In genomic region chr14:84750763-84751554, GRCh38 we compare ENCODE assay signal across 15 cellular contexts.
A peak's percentile ranks its signal among the peaks of the same experiment; 100 is the strongest.
DNase-seq lines count a peak whose midpoint lies in the region; ATAC-seq and TF ChIP-seq lines count a peak whose summit lies in the region.
"Had no signal": no experiment of that assay in that cellular context is flagged by ENCODE, and none has a peak within 500 bp of the region (broad histone marks: within the 10 kb centered on the region; RNA-seq: fewer than 3 reads in every experiment).

No MANE protein-coding gene starts in this region.

- H3K4me3 ChIP-seq in astrocyte of the cerebellum (ENCODE audit: low read depth, low read length) (no peak overlapping the region), foreskin fibroblast (ENCODE audit: low read depth in 1 of 2, low read length in 2 of 2) (no peak overlapping the region)
- H3K4me3 ChIP-seq: BLaER1 treated with 17β-estradiol and CSF1 and Interleukin-3, amounts not matched to agents 10 nM and 100 nM had no signal

- H3K27me3 Mint-ChIP-seq in osteocyte (ENCODE audit: unreplicated experiment), result no peaks in the 10 kb centered on the region
- H3K27me3 Mint-ChIP-seq in effector memory CD8-positive, alpha-beta T cell, result no peaks in the 10 kb centered on the region

- DNase-seq in astrocyte of the cerebellum (ENCODE audit: low read depth), result peak; percentile 18
- DNase-seq in foreskin fibroblast, result peak; percentile 17 to 47
- no peak for DNase-seq in osteocyte (ENCODE audit: extremely low spot score, unreplicated experiment)
- no peak for DNase-seq in NOMO-1 (lab: John Stamatoyannopoulos, UW; ENCODE audit: unreplicated experiment in 2 of 2)
- no peak for DNase-seq in NCI-H524 treated with DMSO at 0.1 percent for 48 hours (lab: John Stamatoyannopoulos, UW)
- DNase-seq in effector memory CD8-positive, alpha-beta T cell, result no peak
- DNase-seq: amniotic stem cell, GDM1, HFFc6, NCI-H187 treated with DMSO at 0.1 percent for 48 hours, stomach had no signal

- H3K36me3 ChIP-seq in ES-I3 (ENCODE audit: insufficient read depth, low read length), result no peaks in the 10 kb centered on the region
- H3K36me3 ChIP-seq: BLaER1 treated with 17β-estradiol and CSF1 and Interleukin-3, amounts not matched to agents 10 nM and 100 nM; stomach had no signal

- peak overlapping the region; percentile 12; the same call in 1 of the 2 replicates for H3K9ac ChIP-seq in ES-I3 (ENCODE audit: low read depth, low read length)
- H3K9ac ChIP-seq: BLaER1 treated with 17β-estradiol and CSF1 and Interleukin-3, amounts not matched to agents 10 nM and 100 nM; KMS-11 had no signal

- peaks cover 61% of the 10 kb centered on the region for H3K4me1 Mint-ChIP-seq in osteocyte (ENCODE audit: unreplicated experiment)
- H3K4me1 Mint-ChIP-seq in effector memory CD8-positive, alpha-beta T cell (ENCODE audit: low read depth in 2 of 2), result no peaks in the 10 kb centered on the region

- no peak for ATAC-seq in GM21737 (IDR thresholded peaks at IDR 0.05; ENCODE audit: unreplicated experiment)
- ATAC-seq in effector memory CD8-positive, alpha-beta T cell (replicated peaks), result no peak

- H3K9me3 Mint-ChIP-seq in osteocyte (ENCODE audit: unreplicated experiment), result peaks cover 19% of the 10 kb centered on the region
- H3K9me3 Mint-ChIP-seq in effector memory CD8-positive, alpha-beta T cell, result peaks cover 14 to 41% of the 10 kb centered on the region in 2 donors

- TF ChIP-seq CTCF in astrocyte of the cerebellum (IDR thresholded peaks at IDR 0.05; ENCODE audit: low read depth, low read length, missing control alignments), result no peak
- TF ChIP-seq CTCF in foreskin fibroblast (IDR thresholded peaks at IDR 0.05; ENCODE audit: low read depth, low read length), result no peak
- TF ChIP-seq CTCF in osteocyte (IDR thresholded peaks at IDR 0.05), result no peak

- H3K4me1 ChIP-seq in ES-I3 (ENCODE audit: insufficient read depth, low read length), result peaks cover 26% of the 10 kb centered on the region

- peak overlapping the region; percentile 70 for H3K4me3 Mint-ChIP-seq in osteocyte (ENCODE audit: unreplicated experiment)
- H3K4me3 Mint-ChIP-seq in effector memory CD8-positive, alpha-beta T cell, result no peak overlapping the region
- H3K4me3 Mint-ChIP-seq: HFFc6 had no signal

- H3K9me3 ChIP-seq in ES-I3 (ENCODE audit: control insufficient read depth, insufficient read depth, low read length), result 0 out of 2 replicates have a peak, but pooled peaks cover 6% of the 10 kb centered on the region
- H3K9me3 ChIP-seq: BLaER1 treated with 17β-estradiol and CSF1 and Interleukin-3, amounts not matched to agents 10 nM and 100 nM had no signal

- H3K27ac Mint-ChIP-seq in osteocyte (ENCODE audit: unreplicated experiment), result peak overlapping the region; percentile 97
- H3K27ac Mint-ChIP-seq in effector memory CD8-positive, alpha-beta T cell, result no peak overlapping the region
- H3K27ac Mint-ChIP-seq: HFFc6 had no signal

- in situ Hi-C loops in astrocyte of the cerebellum (cut with HindIII; ENCODE audit: low sequenced_read_pairs), result no loop called here

- H3K36me3 Mint-ChIP-seq in osteocyte (ENCODE audit: unreplicated experiment), result peaks cover 14% of the 10 kb centered on the region
- H3K36me3 Mint-ChIP-seq in effector memory CD8-positive, alpha-beta T cell (ENCODE audit: insufficient read depth), result no peaks in the 10 kb centered on the region

Comparison
In these comparisons a context has a peak if more than half of its experiments do, and no peak if none do; other contexts are left out.
1. DNase-seq: peak in astrocyte of the cerebellum (single experiment) and foreskin fibroblast (2 of 2); none in osteocyte (single experiment), NOMO-1 (0 of 2), NCI-H524 treated with DMSO at 0.1 percent for 48 hours (single experiment) and effector memory CD8-positive, alpha-beta T cell (0 of 3).